In the genomic region with DNA sequence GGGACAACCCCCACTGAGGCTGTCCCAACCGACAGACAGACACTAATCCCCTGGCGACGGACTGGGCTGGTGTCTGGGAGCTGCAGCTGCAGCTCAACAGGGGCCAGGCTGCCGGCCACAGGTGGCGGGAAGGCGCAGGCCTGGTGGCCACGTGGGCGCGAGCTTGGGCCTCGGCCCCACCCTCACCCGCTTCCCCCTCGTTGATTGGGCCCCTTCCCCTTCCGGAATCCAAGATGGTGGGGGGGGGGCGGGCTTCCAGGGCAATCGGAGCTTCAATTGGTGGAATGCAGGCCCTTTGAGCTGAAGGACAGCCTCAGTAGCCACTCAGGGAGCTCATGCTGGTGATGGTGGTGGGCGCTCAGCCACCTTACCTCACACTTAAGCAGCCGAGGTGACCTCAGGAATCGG, we compare ENCODE assay signal across 2 cellular contexts.
TF ChIP-seq lines count a peak whose summit lies in the region.

No MANE protein-coding gene starts in this region.

TF ChIP-seq in HepG2, 621 proteins besides CTCF, POLR2A, EP300 and RAD21:
- no peak for TF ChIP-seq ZNF232 (CRISPR knock-in tag; IDR thresholded peaks at IDR 0.05; ENCODE audit: borderline replicate concordance)
- TF ChIP-seq NCOA1 (CRISPR knock-in tag; IDR thresholded peaks at IDR 0.05) = no peak
- TF ChIP-seq NFYC (CRISPR knock-in tag; IDR thresholded peaks at IDR 0.05) = peak; percentile 49
- TF ChIP-seq MTA3 (CRISPR knock-in tag; IDR thresholded peaks at IDR 0.05) = no peak
- peak; percentile 42; the same call in 1 of the 2 replicates for TF ChIP-seq SP2 (CRISPR knock-in tag; IDR thresholded peaks at IDR 0.05)
- no peak for TF ChIP-seq HDAC1 (CRISPR knock-in tag; IDR thresholded peaks at IDR 0.05)
- TF ChIP-seq ZNF383 (CRISPR knock-in tag; IDR thresholded peaks at IDR 0.05; ENCODE audit: borderline replicate concordance) = no peak
- TF ChIP-seq, protein P1, sequence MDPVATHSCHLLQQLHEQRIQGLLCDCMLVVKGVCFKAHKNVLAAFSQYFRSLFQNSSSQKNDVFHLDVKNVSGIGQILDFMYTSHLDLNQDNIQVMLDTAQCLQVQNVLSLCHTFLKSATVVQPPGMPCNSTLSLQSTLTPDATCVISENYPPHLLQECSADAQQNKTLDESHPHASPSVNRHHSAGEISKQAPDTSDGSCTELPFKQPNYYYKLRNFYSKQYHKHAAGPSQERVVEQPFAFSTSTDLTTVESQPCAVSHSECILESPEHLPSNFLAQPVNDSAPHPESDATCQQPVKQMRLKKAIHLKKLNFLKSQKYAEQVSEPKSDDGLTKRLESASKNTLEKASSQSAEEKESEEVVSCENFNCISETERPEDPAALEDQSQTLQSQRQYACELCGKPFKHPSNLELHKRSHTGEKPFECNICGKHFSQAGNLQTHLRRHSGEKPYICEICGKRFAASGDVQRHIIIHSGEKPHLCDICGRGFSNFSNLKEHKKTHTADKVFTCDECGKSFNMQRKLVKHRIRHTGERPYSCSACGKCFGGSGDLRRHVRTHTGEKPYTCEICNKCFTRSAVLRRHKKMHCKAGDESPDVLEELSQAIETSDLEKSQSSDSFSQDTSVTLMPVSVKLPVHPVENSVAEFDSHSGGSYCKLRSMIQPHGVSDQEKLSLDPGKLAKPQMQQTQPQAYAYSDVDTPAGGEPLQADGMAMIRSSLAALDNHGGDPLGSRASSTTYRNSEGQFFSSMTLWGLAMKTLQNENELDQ (CRISPR knock-in tag; IDR thresholded peaks at IDR 0.05; ENCODE audit: borderline replicate concordance) = no peak
- TF ChIP-seq ATF3 (CRISPR knock-in tag; IDR thresholded peaks at IDR 0.05) = no peak
- TF ChIP-seq, protein P2, sequence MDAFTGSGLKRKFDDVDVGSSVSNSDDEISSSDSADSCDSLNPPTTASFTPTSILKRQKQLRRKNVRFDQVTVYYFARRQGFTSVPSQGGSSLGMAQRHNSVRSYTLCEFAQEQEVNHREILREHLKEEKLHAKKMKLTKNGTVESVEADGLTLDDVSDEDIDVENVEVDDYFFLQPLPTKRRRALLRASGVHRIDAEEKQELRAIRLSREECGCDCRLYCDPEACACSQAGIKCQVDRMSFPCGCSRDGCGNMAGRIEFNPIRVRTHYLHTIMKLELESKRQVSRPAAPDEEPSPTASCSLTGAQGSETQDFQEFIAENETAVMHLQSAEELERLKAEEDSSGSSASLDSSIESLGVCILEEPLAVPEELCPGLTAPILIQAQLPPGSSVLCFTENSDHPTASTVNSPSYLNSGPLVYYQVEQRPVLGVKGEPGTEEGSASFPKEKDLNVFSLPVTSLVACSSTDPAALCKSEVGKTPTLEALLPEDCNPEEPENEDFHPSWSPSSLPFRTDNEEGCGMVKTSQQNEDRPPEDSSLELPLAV (CRISPR knock-in tag; conservative IDR thresholded peaks at IDR 0.05; ENCODE audit: low read depth) = no peak
- TF ChIP-seq, protein P3, sequence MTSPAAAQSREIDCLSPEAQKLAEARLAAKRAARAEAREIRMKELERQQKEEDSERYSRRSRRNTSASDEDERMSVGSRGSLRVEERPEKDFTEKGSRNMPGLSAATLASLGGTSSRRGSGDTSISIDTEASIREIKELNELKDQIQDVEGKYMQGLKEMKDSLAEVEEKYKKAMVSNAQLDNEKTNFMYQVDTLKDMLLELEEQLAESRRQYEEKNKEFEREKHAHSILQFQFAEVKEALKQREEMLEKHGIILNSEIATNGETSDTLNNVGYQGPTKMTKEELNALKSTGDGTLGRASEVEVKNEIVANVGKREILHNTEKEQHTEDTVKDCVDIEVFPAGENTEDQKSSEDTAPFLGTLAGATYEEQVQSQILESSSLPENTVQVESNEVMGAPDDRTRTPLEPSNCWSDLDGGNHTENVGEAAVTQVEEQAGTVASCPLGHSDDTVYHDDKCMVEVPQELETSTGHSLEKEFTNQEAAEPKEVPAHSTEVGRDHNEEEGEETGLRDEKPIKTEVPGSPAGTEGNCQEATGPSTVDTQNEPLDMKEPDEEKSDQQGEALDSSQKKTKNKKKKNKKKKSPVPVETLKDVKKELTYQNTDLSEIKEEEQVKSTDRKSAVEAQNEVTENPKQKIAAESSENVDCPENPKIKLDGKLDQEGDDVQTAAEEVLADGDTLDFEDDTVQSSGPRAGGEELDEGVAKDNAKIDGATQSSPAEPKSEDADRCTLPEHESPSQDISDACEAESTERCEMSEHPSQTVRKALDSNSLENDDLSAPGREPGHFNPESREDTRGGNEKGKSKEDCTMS (CRISPR knock-in tag; conservative IDR thresholded peaks at IDR 0.05) = no peak
- no peak for TF ChIP-seq CEBPB (IDR thresholded peaks at IDR 0.05; ENCODE audit: borderline replicate concordance, low read depth, low read length)
- TF ChIP-seq CENPT (CRISPR knock-in tag; IDR thresholded peaks at IDR 0.05; ENCODE audit: low read depth) = no peak
- TF ChIP-seq, protein P4, sequence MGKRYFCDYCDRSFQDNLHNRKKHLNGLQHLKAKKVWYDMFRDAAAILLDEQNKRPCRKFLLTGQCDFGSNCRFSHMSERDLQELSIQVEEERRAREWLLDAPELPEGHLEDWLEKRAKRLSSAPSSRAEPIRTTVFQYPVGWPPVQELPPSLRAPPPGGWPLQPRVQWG (CRISPR knock-in tag; IDR thresholded peaks at IDR 0.05; ENCODE audit: borderline replicate concordance, low read depth) = no peak
- TF ChIP-seq RAD51 (IDR thresholded peaks at IDR 0.05; ENCODE audit: borderline replicate concordance) = no peak
- TF ChIP-seq ATAD3A (CRISPR knock-in tag; IDR thresholded peaks at IDR 0.05) = no peak
- no peak for TF ChIP-seq ZNF580 (CRISPR knock-in tag; IDR thresholded peaks at IDR 0.05; ENCODE audit: borderline replicate concordance, low read depth)
- peak; percentile 54 for TF ChIP-seq NFYB (CRISPR knock-in tag; IDR thresholded peaks at IDR 0.05)
- no peak for TF ChIP-seq SPEN (CRISPR knock-in tag; IDR thresholded peaks at IDR 0.05; ENCODE audit: low read depth)
TF ChIP-seq in HepG2: peak in this region for 3.

TF ChIP-seq in H1, 55 proteins besides CTCF, POLR2A, EP300 and RAD21 (continues in another document):
- TF ChIP-seq POU5F1 (IDR thresholded peaks at IDR 0.05; ENCODE audit: low read depth, low read length) = no peak
- no peak for TF ChIP-seq ZNF274 (IDR thresholded peaks at IDR 0.05; ENCODE audit: borderline replicate concordance, extremely low read depth, low read length)
- TF ChIP-seq BCL11A (IDR thresholded peaks at IDR 0.05; ENCODE audit: low read depth in 2 of 2, low read length in 2 of 2) = no peak
- TF ChIP-seq E2F6 (IDR thresholded peaks at IDR 0.05) = peak; percentile 89
- 0 out of 2 replicates have a peak, but pooled peaks have one; percentile 37 for TF ChIP-seq YY1 (IDR thresholded peaks at IDR 0.05; ENCODE audit: low read depth, low read length)
- peak; percentile 20; the same call in 1 of the 2 replicates for TF ChIP-seq SP2 (IDR thresholded peaks at IDR 0.05; ENCODE audit: low read length)
- no peak for TF ChIP-seq SRF (IDR thresholded peaks at IDR 0.05; ENCODE audit: low read depth, low read length)
- TF ChIP-seq, protein P5, sequence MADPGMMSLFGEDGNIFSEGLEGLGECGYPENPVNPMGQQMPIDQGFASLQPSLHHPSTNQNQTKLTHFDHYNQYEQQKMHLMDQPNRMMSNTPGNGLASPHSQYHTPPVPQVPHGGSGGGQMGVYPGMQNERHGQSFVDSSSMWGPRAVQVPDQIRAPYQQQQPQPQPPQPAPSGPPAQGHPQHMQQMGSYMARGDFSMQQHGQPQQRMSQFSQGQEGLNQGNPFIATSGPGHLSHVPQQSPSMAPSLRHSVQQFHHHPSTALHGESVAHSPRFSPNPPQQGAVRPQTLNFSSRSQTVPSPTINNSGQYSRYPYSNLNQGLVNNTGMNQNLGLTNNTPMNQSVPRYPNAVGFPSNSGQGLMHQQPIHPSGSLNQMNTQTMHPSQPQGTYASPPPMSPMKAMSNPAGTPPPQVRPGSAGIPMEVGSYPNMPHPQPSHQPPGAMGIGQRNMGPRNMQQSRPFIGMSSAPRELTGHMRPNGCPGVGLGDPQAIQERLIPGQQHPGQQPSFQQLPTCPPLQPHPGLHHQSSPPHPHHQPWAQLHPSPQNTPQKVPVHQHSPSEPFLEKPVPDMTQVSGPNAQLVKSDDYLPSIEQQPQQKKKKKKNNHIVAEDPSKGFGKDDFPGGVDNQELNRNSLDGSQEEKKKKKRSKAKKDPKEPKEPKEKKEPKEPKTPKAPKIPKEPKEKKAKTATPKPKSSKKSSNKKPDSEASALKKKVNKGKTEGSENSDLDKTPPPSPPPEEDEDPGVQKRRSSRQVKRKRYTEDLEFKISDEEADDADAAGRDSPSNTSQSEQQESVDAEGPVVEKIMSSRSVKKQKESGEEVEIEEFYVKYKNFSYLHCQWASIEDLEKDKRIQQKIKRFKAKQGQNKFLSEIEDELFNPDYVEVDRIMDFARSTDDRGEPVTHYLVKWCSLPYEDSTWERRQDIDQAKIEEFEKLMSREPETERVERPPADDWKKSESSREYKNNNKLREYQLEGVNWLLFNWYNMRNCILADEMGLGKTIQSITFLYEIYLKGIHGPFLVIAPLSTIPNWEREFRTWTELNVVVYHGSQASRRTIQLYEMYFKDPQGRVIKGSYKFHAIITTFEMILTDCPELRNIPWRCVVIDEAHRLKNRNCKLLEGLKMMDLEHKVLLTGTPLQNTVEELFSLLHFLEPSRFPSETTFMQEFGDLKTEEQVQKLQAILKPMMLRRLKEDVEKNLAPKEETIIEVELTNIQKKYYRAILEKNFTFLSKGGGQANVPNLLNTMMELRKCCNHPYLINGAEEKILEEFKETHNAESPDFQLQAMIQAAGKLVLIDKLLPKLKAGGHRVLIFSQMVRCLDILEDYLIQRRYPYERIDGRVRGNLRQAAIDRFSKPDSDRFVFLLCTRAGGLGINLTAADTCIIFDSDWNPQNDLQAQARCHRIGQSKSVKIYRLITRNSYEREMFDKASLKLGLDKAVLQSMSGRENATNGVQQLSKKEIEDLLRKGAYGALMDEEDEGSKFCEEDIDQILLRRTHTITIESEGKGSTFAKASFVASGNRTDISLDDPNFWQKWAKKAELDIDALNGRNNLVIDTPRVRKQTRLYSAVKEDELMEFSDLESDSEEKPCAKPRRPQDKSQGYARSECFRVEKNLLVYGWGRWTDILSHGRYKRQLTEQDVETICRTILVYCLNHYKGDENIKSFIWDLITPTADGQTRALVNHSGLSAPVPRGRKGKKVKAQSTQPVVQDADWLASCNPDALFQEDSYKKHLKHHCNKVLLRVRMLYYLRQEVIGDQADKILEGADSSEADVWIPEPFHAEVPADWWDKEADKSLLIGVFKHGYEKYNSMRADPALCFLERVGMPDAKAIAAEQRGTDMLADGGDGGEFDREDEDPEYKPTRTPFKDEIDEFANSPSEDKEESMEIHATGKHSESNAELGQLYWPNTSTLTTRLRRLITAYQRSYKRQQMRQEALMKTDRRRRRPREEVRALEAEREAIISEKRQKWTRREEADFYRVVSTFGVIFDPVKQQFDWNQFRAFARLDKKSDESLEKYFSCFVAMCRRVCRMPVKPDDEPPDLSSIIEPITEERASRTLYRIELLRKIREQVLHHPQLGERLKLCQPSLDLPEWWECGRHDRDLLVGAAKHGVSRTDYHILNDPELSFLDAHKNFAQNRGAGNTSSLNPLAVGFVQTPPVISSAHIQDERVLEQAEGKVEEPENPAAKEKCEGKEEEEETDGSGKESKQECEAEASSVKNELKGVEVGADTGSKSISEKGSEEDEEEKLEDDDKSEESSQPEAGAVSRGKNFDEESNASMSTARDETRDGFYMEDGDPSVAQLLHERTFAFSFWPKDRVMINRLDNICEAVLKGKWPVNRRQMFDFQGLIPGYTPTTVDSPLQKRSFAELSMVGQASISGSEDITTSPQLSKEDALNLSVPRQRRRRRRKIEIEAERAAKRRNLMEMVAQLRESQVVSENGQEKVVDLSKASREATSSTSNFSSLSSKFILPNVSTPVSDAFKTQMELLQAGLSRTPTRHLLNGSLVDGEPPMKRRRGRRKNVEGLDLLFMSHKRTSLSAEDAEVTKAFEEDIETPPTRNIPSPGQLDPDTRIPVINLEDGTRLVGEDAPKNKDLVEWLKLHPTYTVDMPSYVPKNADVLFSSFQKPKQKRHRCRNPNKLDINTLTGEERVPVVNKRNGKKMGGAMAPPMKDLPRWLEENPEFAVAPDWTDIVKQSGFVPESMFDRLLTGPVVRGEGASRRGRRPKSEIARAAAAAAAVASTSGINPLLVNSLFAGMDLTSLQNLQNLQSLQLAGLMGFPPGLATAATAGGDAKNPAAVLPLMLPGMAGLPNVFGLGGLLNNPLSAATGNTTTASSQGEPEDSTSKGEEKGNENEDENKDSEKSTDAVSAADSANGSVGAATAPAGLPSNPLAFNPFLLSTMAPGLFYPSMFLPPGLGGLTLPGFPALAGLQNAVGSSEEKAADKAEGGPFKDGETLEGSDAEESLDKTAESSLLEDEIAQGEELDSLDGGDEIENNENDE (IDR thresholded peaks at IDR 0.05; ENCODE audit: insufficient replicate concordance, low read length) = no peak
- TF ChIP-seq CHD2 (IDR thresholded peaks at IDR 0.05; ENCODE audit: low read length) = peak; percentile 57; the same call in 1 of the 2 replicates
- no peak for TF ChIP-seq JUND (IDR thresholded peaks at IDR 0.05; ENCODE audit: low read length)
- no peak for TF ChIP-seq SIN3A (conservative IDR thresholded peaks at IDR 0.05 in 1 of 2, IDR thresholded peaks at IDR 0.05 in 1 of 2; ENCODE audit: low read depth in 1 of 2, low read length in 2 of 2)
- no peak for TF ChIP-seq BACH1 (IDR thresholded peaks at IDR 0.05; ENCODE audit: low read length)
- no peak for TF ChIP-seq GABPA (IDR thresholded peaks at IDR 0.05; ENCODE audit: borderline replicate concordance, insufficient read depth, low read length)
- no peak for TF ChIP-seq RFX5 (IDR thresholded peaks at IDR 0.05; ENCODE audit: borderline replicate concordance, low read depth, low read length)
- no peak for TF ChIP-seq CTBP2 (IDR thresholded peaks at IDR 0.05; ENCODE audit: borderline replicate concordance, insufficient read depth, insufficient read length, low read length)
- TF ChIP-seq KDM1A (IDR thresholded peaks at IDR 0.05; ENCODE audit: borderline replicate concordance, low read length) = no peak
- TF ChIP-seq MAX (IDR thresholded peaks at IDR 0.05) = peak; percentile 47; the same call in 1 of the 2 replicates
- TF ChIP-seq, protein P6, sequence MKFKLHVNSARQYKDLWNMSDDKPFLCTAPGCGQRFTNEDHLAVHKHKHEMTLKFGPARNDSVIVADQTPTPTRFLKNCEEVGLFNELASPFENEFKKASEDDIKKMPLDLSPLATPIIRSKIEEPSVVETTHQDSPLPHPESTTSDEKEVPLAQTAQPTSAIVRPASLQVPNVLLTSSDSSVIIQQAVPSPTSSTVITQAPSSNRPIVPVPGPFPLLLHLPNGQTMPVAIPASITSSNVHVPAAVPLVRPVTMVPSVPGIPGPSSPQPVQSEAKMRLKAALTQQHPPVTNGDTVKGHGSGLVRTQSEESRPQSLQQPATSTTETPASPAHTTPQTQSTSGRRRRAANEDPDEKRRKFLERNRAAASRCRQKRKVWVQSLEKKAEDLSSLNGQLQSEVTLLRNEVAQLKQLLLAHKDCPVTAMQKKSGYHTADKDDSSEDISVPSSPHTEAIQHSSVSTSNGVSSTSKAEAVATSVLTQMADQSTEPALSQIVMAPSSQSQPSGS (IDR thresholded peaks at IDR 0.05; ENCODE audit: low read length) = no peak
- TF ChIP-seq BRCA1 (IDR thresholded peaks at IDR 0.05; ENCODE audit: low read depth, low read length) = no peak
- no peak for TF ChIP-seq USF2 (IDR thresholded peaks at IDR 0.05; ENCODE audit: low read length)
